ENCODE assay signal across 1 cellular context in genomic region chr1:58841455-58841854, GRCh38.
A peak's percentile ranks its signal among the peaks of the same experiment; 100 is the strongest.
TF ChIP-seq lines count a peak whose summit lies in the region.

No MANE protein-coding gene starts in this region.

TF ChIP-seq in K562, 482 proteins besides CTCF, POLR2A, EP300 and RAD21 (continued from another document and continues in another):
- TF ChIP-seq RCOR1 (IDR thresholded peaks at IDR 0.05; ENCODE audit: borderline replicate concordance in 1 of 2, low read depth in 2 of 2, low read length in 2 of 2) (peak in 1 of 2 experiments; percentile 46; a peak in 1 of 4 replicates), ZNF165 (CRISPR knock-in tag; IDR thresholded peaks at IDR 0.05; ENCODE audit: borderline replicate concordance) (no peak), BDP1 (IDR thresholded peaks at IDR 0.05; ENCODE audit: insufficient read depth, insufficient read length) (no peak), SRF (CRISPR knock-in tag; IDR thresholded peaks at IDR 0.05) (no peak), ZBTB34 (CRISPR knock-in tag; IDR thresholded peaks at IDR 0.05) (no peak), NFRKB (IDR thresholded peaks at IDR 0.05; ENCODE audit: low read depth) (no peak), NBN (IDR thresholded peaks at IDR 0.05; ENCODE audit: low read depth) (no peak), YBX1 (IDR thresholded peaks at IDR 0.05) (no peak), KLF16 (IDR thresholded peaks at IDR 0.05) (0 out of 2 replicates have a peak, but pooled peaks have one; percentile 20), FOSL1 (tag; conservative IDR thresholded peaks at IDR 0.05) (no peak), MCM3 (IDR thresholded peaks at IDR 0.05) (no peak), TEAD1 (CRISPR knock-in tag; IDR thresholded peaks at IDR 0.05) (no peak), PML (IDR thresholded peaks at IDR 0.05; ENCODE audit: low read length) (no peak), TRIM25 (IDR thresholded peaks at IDR 0.05; ENCODE audit: borderline replicate concordance) (0 out of 2 replicates have a peak, but pooled peaks have one; percentile 23), JUND (IDR thresholded peaks at IDR 0.05; ENCODE audit: borderline replicate concordance, low read depth, low read length) (peak; percentile 22; the same call in 1 of the 2 replicates), JUND (tag; IDR thresholded peaks at IDR 0.05; ENCODE audit: borderline replicate concordance, low read depth, low read length) (no peak; the same call in 2 of the 3 replicates), CBFA2T2 (conservative IDR thresholded peaks at IDR 0.05) (no peak), ZBTB5 (IDR thresholded peaks at IDR 0.05) (no peak), DDX20 (tag; IDR thresholded peaks at IDR 0.05; ENCODE audit: low read depth) (no peak), FIP1L1 (IDR thresholded peaks at IDR 0.05; ENCODE audit: low read depth, low read length, poor library complexity, severe bottlenecking) (no peak), ZZZ3 (IDR thresholded peaks at IDR 0.05) (no peak), ZBTB17 (CRISPR knock-in tag; IDR thresholded peaks at IDR 0.05) (no peak), CEBPG (CRISPR knock-in tag; IDR thresholded peaks at IDR 0.05) (no peak), CEBPG (tag; conservative IDR thresholded peaks at IDR 0.05 in 1 of 2, IDR thresholded peaks at IDR 0.05 in 1 of 2) (no peak), ZNF253 (CRISPR knock-in tag; conservative IDR thresholded peaks at IDR 0.05) (no peak), ZBTB7A (IDR thresholded peaks at IDR 0.05; ENCODE audit: borderline replicate concordance, control insufficient read depth, low read depth, low read length) (no peak), JUNB (CRISPR knock-in tag; conservative IDR thresholded peaks at IDR 0.05) (no peak), SREBF1 (IDR thresholded peaks at IDR 0.05; ENCODE audit: borderline replicate concordance, low read depth, low read length) (no peak), CBFA2T3 (IDR thresholded peaks at IDR 0.05) (no peak), ETS1 (conservative IDR thresholded peaks at IDR 0.05; ENCODE audit: control insufficient read depth, low read depth, low read length) (0 out of 2 replicates have a peak, but pooled peaks have one; percentile 14), VEZF1 (CRISPR knock-in tag; IDR thresholded peaks at IDR 0.05) (no peak), LARP7 (IDR thresholded peaks at IDR 0.05) (no peak), ELF4 (CRISPR knock-in tag; IDR thresholded peaks at IDR 0.05) (no peak), NR0B1 (IDR thresholded peaks at IDR 0.05; ENCODE audit: partially characterized antibody) (no peak), CHAMP1 (IDR thresholded peaks at IDR 0.05) (no peak), HMGN3 (IDR thresholded peaks at IDR 0.05; ENCODE audit: borderline replicate concordance, extremely low read depth, insufficient read length, low read depth, low read length) (no peak), ZNF592 (IDR thresholded peaks at IDR 0.05) (no peak), ATF4 (CRISPR knock-in tag; IDR thresholded peaks at IDR 0.05) (no peak), ZKSCAN8 (CRISPR knock-in tag; IDR thresholded peaks at IDR 0.05) (no peak), YY1 (IDR thresholded peaks at IDR 0.05; ENCODE audit: borderline replicate concordance in 1 of 3, control insufficient read depth in 1 of 3, extremely low read depth in 1 of 3, insufficient read depth in 3 of 3, insufficient read length in 1 of 3, insufficient replicate concordance in 2 of 3, low read depth in 1 of 3, low read length in 2 of 3) (peak in 2 of 3 experiments; percentile 39 to 49), BCL6 (CRISPR knock-in tag; IDR thresholded peaks at IDR 0.05) (no peak), NCOA4 (IDR thresholded peaks at IDR 0.05; ENCODE audit: partially characterized antibody) (no peak), ZNF316 (IDR thresholded peaks at IDR 0.05) (no peak), NR2C2 (CRISPR knock-in tag; IDR thresholded peaks at IDR 0.05) (no peak), NR2C2 (tag; IDR thresholded peaks at IDR 0.05) (no peak), SNRNP70 (optimal IDR thresholded peaks at IDR 0.05; ENCODE audit: low read depth, low read length) (no peak), ILF3 (IDR thresholded peaks at IDR 0.05; ENCODE audit: borderline replicate concordance) (no peak), IRF2 (CRISPR knock-in tag; IDR thresholded peaks at IDR 0.05) (no peak), GATA2 (CRISPR knock-in tag; IDR thresholded peaks at IDR 0.05) (no peak), ILK (tag; IDR thresholded peaks at IDR 0.05; ENCODE audit: borderline replicate concordance, low read depth) (no peak), JUN (IDR thresholded peaks at IDR 0.05; ENCODE audit: borderline replicate concordance, low read depth, low read length) (no peak), JUN (CRISPR knock-in tag; IDR thresholded peaks at IDR 0.05; ENCODE audit: borderline replicate concordance) (no peak), STAG1 (CRISPR knock-in tag; IDR thresholded peaks at IDR 0.05; ENCODE audit: borderline replicate concordance) (no peak), ZNF444 (CRISPR knock-in tag; IDR thresholded peaks at IDR 0.05) (no peak)
